31 cellular contexts compared by ENCODE assay signal in genomic region chr14:32731249-32731648, GRCh38.
"Had no signal": no experiment of that assay in that cellular context is flagged by ENCODE, and none has a peak within 500 bp of the region (broad histone marks: within the 10 kb centered on the region; RNA-seq: fewer than 3 reads in every experiment).

No MANE protein-coding gene starts in this region.

- H3K9me3 ChIP-seq: ovary, psoas muscle, spleen, suprapubic skin, testis, tibial artery, transverse colon, upper lobe of right lung, uterus had no signal

- H3K4me1 ChIP-seq: parathyroid adenoma, spleen, suprapubic skin, testis, transverse colon, upper lobe of right lung, uterus had no signal

- H3K4me1 Mint-ChIP-seq: naive thymus-derived CD4-positive, alpha-beta T cell; natural killer cell; nephron; stimulated activated memory B cell treated with anti-CD40 and anti-IgM and Interleukin-4, amounts not matched to agents 10 μg/mL and 1 μg/mL and 100 μg/mL, for 72 hours; stimulated activated naive CD8-positive, alpha-beta T cell treated with anti-CD3 and anti-CD28 coated beads, Interleukin-15, amount 100 ng/mL, for 72 hours had no signal

- H3K27ac Mint-ChIP-seq: naive thymus-derived CD4-positive, alpha-beta T cell; natural killer cell; nephron; neural progenitor cell; progenitor cell of endocrine pancreas; stimulated activated memory B cell treated with anti-CD40 and anti-IgM and Interleukin-4, amounts not matched to agents 10 μg/mL and 1 μg/mL and 100 μg/mL, for 72 hours; stimulated activated naive CD8-positive, alpha-beta T cell treated with anti-CD3 and anti-CD28 coated beads, Interleukin-15, amount 100 ng/mL, for 72 hours; type B pancreatic cell had no signal

- H3K27ac ChIP-seq: neural progenitor cell, ovary, parathyroid adenoma, psoas muscle, skin epidermis, spleen, suprapubic skin, testis, tibial artery, transverse colon, upper lobe of right lung, uterus had no signal

- DNase-seq: naive thymus-derived CD4-positive, alpha-beta T cell; natural killer cell; occipital lobe; ovary; posterior cingulate gyrus; psoas muscle; right cardiac atrium; spleen; stimulated activated CD4-positive, alpha-beta T cell treated with anti-CD3 and anti-CD28 coated beads, Interleukin-12 subunit alpha, Interleukin-12 subunit beta, amount 100 ng/mL, for 4 hours; stimulated activated CD4-positive, alpha-beta T cell treated with anti-CD3 and anti-CD28 coated beads, Interleukin-1b, Interleukin-23, amount 100 ng/mL, for 48 hours; stimulated activated CD4-positive, alpha-beta T cell treated with anti-CD3 and anti-CD28 coated beads, Interleukin-4, amount 100 ng/mL, for 1 hour; stimulated activated CD4-positive, alpha-beta T cell treated with anti-CD3 and anti-CD28 coated beads, Interleukin-4, amount 100 ng/mL, for 4 hours; stimulated activated CD8-positive, alpha-beta memory T cell treated with anti-CD3 and anti-CD28 coated beads, Interleukin-4, amount 100 ng/mL, for 48 hours; stimulated activated naive CD4-positive, alpha-beta T cell; stimulated activated naive CD8-positive, alpha-beta T cell treated with anti-CD3 and anti-CD28 coated beads, Interleukin-15, amount 100 ng/mL, for 72 hours; stimulated activated naive CD8-positive, alpha-beta T cell treated with anti-CD3 and anti-CD28 coated beads, Interleukin-15, Interleukin-2, amounts not matched to agents 100 U/mL and 50 U/mL, for 24 hours; testis; tibial artery; transverse colon; upper lobe of right lung; uterus had no signal

- H3K36me3 Mint-ChIP-seq: naive thymus-derived CD4-positive, alpha-beta T cell; neural progenitor cell; stimulated activated memory B cell treated with anti-CD40 and anti-IgM and Interleukin-4, amounts not matched to agents 10 μg/mL and 1 μg/mL and 100 μg/mL, for 72 hours; type B pancreatic cell had no signal

- H3K36me3 ChIP-seq: neural progenitor cell, ovary, spleen, suprapubic skin, transverse colon, upper lobe of right lung, uterus had no signal

- H3K27me3 Mint-ChIP-seq: naive thymus-derived CD4-positive, alpha-beta T cell; stimulated activated memory B cell treated with anti-CD40 and anti-IgM and Interleukin-4, amounts not matched to agents 10 μg/mL and 1 μg/mL and 100 μg/mL, for 72 hours; stimulated activated naive CD8-positive, alpha-beta T cell treated with anti-CD3 and anti-CD28 coated beads, Interleukin-15, amount 100 ng/mL, for 72 hours; type B pancreatic cell had no signal

- H3K4me3 Mint-ChIP-seq: naive thymus-derived CD4-positive, alpha-beta T cell; natural killer cell; nephron; neural progenitor cell; stimulated activated memory B cell treated with anti-CD40 and anti-IgM and Interleukin-4, amounts not matched to agents 10 μg/mL and 1 μg/mL and 100 μg/mL, for 72 hours; stimulated activated naive CD8-positive, alpha-beta T cell treated with anti-CD3 and anti-CD28 coated beads, Interleukin-15, amount 100 ng/mL, for 72 hours; type B pancreatic cell had no signal

- H3K4me3 ChIP-seq: neural progenitor cell, ovary, psoas muscle, skin epidermis, smooth muscle cell, spleen, suprapubic skin, testis, tibial artery, transverse colon, upper lobe of right lung, uterus had no signal

- H3K27me3 ChIP-seq: neural progenitor cell, ovary, spleen, suprapubic skin, testis, tibial artery, transverse colon, upper lobe of right lung, uterus had no signal

- ATAC-seq: naive thymus-derived CD4-positive, alpha-beta T cell; natural killer cell; psoas muscle; right cardiac atrium; sciatic nerve; stimulated activated memory B cell treated with anti-CD40 and anti-IgM and Interleukin-4, amounts not matched to agents 10 μg/mL and 1 μg/mL and 100 μg/mL, for 72 hours; stimulated activated naive CD8-positive, alpha-beta T cell treated with anti-CD3 and anti-CD28 coated beads, Interleukin-15, amount 100 ng/mL, for 72 hours; stimulated activated naive CD8-positive, alpha-beta T cell treated with anti-CD3 and anti-CD28 coated beads, Interleukin-15, Interleukin-2, amounts not matched to agents 100 U/mL and 50 U/mL, for 24 hours; upper lobe of right lung had no signal

- H3K9me3 Mint-ChIP-seq: naive thymus-derived CD4-positive, alpha-beta T cell; nephron; neural progenitor cell; stimulated activated memory B cell treated with anti-CD40 and anti-IgM and Interleukin-4, amounts not matched to agents 10 μg/mL and 1 μg/mL and 100 μg/mL, for 72 hours; stimulated activated naive CD8-positive, alpha-beta T cell treated with anti-CD3 and anti-CD28 coated beads, Interleukin-15, amount 100 ng/mL, for 72 hours; type B pancreatic cell had no signal
